Comparison of ENCODE assay signal across 1 cellular context in genomic region chr17:65533056-65533745, GRCh38.
TF ChIP-seq lines count a peak whose summit lies in the region.

No MANE protein-coding gene starts in this region.

TF ChIP-seq in HepG2, 621 proteins besides CTCF, POLR2A, EP300 and RAD21 (continued from another document):
- no peak for TF ChIP-seq THRA (CRISPR knock-in tag; IDR thresholded peaks at IDR 0.05; ENCODE audit: borderline replicate concordance)
